In genomic region chr10:13614530-13615332, GRCh38 we compare ENCODE assay signal across 11 cellular contexts. TPM values are rescaled to one million over a fixed set of nuclear protein-coding genes. Genes with fewer than 3 reads are reported as not detected.
DNase-seq lines count a peak whose midpoint lies in the region; ATAC-seq, FAIRE-seq and TF ChIP-seq lines count a peak whose summit lies in the region.
"Had no signal": no experiment of that assay in that cellular context is flagged by ENCODE, and none has a peak within 500 bp of the region (broad histone marks: within the 10 kb centered on the region; RNA-seq: fewer than 3 reads in every experiment).

No MANE protein-coding gene starts in this region.

- peak overlapping the region; percentile 32 for H4K8ac ChIP-seq in trophoblast cell (ENCODE audit: low read depth, low read length)

- peak overlapping the region; percentile 95 for H2BK5ac ChIP-seq in trophoblast cell (ENCODE audit: low read depth, low read length, poor library complexity)

- peak overlapping the region; percentile 86 for H4K91ac ChIP-seq in trophoblast cell (ENCODE audit: low read depth, low read length)

- H3K4ac ChIP-seq in trophoblast cell (ENCODE audit: low read depth, low read length) = no peak overlapping the region

- ATAC-seq in foreskin keratinocyte = peak; percentile 93
- no peak for ATAC-seq in GM21423 (IDR thresholded peaks at IDR 0.05; ENCODE audit: unreplicated experiment)
- ATAC-seq: T-cell had no signal

- H3K79me1 ChIP-seq in trophoblast cell (ENCODE audit: low read length) = peaks cover 9% of the 10 kb centered on the region

- H2BK120ac ChIP-seq in trophoblast cell (ENCODE audit: insufficient read depth, low read length, poor library complexity) = peak overlapping the region; percentile 93

- H3K14ac ChIP-seq in trophoblast cell (ENCODE audit: low read length) = peak overlapping the region; percentile 75

- H3K9me3 ChIP-seq in WERI-Rb-1 (ENCODE audit: severe bottlenecking) (no peaks in the 10 kb centered on the region), trophoblast cell (ENCODE audit: insufficient read depth, low read depth, low read length) (no peaks in the 10 kb centered on the region)

- H3K79me2 ChIP-seq in trophoblast cell (ENCODE audit: control insufficient read depth, insufficient read depth, low read length, poor library complexity) = no peaks in the 10 kb centered on the region

- peak; percentile 52 for DNase-seq in H54 (ENCODE audit: insufficient read length, low spot score)
- no peak for DNase-seq in WERI-Rb-1
- DNase-seq in foreskin keratinocyte = peak; percentile 59 to 88
- peak; percentile 79 to 96 for DNase-seq in trophoblast cell
- DNase-seq in SKM-1 (lab: John Stamatoyannopoulos, UW; ENCODE audit: unreplicated experiment) = no peak
- no peak for DNase-seq in NCI-H82 (lab: John Stamatoyannopoulos, UW)
- no peak for DNase-seq in NCI-H2196 treated with DMSO at 0.1 percent for 48 hours (lab: John Stamatoyannopoulos, UW; ENCODE audit: unreplicated experiment)
- DNase-seq: NCI-H446, T-cell had no signal

- FAIRE-seq in H54 (lab: Jason Lieb, UNC) = peak; percentile 98

- H3K4me1 ChIP-seq in foreskin keratinocyte = peaks cover 9% of the 10 kb centered on the region
- peaks cover 7 to 14% of the 10 kb centered on the region in 2 experiments for H3K4me1 ChIP-seq in trophoblast cell (ENCODE audit: control insufficient read depth in 1 of 2, insufficient read depth in 2 of 2, low read length in 2 of 2)
- H3K4me1 ChIP-seq: parathyroid adenoma had no signal

- no peak overlapping the region for H2AFZ ChIP-seq in trophoblast cell (ENCODE audit: insufficient read depth, low read length, poor library complexity)
- H2AFZ ChIP-seq: parathyroid adenoma had no signal

- H3K27me3 ChIP-seq in WERI-Rb-1 (ENCODE audit: insufficient read depth, low read depth, severe bottlenecking) (no peaks in the 10 kb centered on the region), foreskin keratinocyte (no peaks in the 10 kb centered on the region), trophoblast cell (ENCODE audit: insufficient read depth, low read length) (no peaks in the 10 kb centered on the region)

- no peak overlapping the region for H3K23ac ChIP-seq in trophoblast cell (ENCODE audit: low read length)

- no peak overlapping the region for H3K9ac ChIP-seq in trophoblast cell (ENCODE audit: low read length)
- H3K9ac ChIP-seq: parathyroid adenoma had no signal

- no peaks in the 10 kb centered on the region for H3K36me3 ChIP-seq in WERI-Rb-1
- H3K36me3 ChIP-seq in trophoblast cell (ENCODE audit: control insufficient read depth in 1 of 2, insufficient read depth in 2 of 2, low read length in 2 of 2) = peaks cover 6 to 18% of the 10 kb centered on the region in 2 experiments

- TF ChIP-seq POLR2A in H54 (IDR thresholded peaks at IDR 0.05; ENCODE audit: low read depth, low read length) = no peak

- H4K12ac ChIP-seq in trophoblast cell (ENCODE audit: low read depth, low read length) = no peak overlapping the region

- peak overlapping the region; percentile 54 for H3K18ac ChIP-seq in trophoblast cell (ENCODE audit: low read length)

- H2BK12ac ChIP-seq in trophoblast cell (ENCODE audit: low read length) = peak overlapping the region; percentile 78

- WGBS in trophoblast cell (ENCODE audit: extremely low coverage, insufficient coverage, insufficient read length) = no CpG with 5 or more reads among the region's 8 CpGs

- H3K4me2 ChIP-seq in trophoblast cell (ENCODE audit: low read length) = peak overlapping the region; percentile 32

- H2AK5ac ChIP-seq in trophoblast cell (ENCODE audit: low read length) = peak overlapping the region; percentile 88

- H3K4me3 ChIP-seq in WERI-Rb-1 (ENCODE audit: low read depth, low read length) (no peak overlapping the region), trophoblast cell (ENCODE audit: low read depth, low read length) (no peak overlapping the region)

- H3K27ac ChIP-seq in WERI-Rb-1 = no peak overlapping the region
- H3K27ac ChIP-seq in foreskin keratinocyte = no peak overlapping the region
- H3K27ac ChIP-seq in trophoblast cell (ENCODE audit: low read depth, low read length) = peak overlapping the region; percentile 89
- H3K27ac ChIP-seq: parathyroid adenoma had no signal

- TF ChIP-seq CTCF in WERI-Rb-1 (IDR thresholded peaks at IDR 0.05; ENCODE audit: low read depth, low read length) (peak; percentile 22; the same call in 1 of the 2 replicates), foreskin keratinocyte (conservative IDR thresholded peaks at IDR 0.05) (no peak)

RNA-seq across cellular contexts. Expression of gene PRPF18, which starts 28.0 kb away (rescaled TPM):
- 21.0 and 22.2 TPM in 2 replicates for total RNA-seq in foreskin keratinocyte
- 12.5 and 15.2 TPM in 2 replicates for polyA plus RNA-seq in foreskin keratinocyte
- polyA plus RNA-seq in trophoblast cell (2013) = 17.3 and 19.2 TPM in 2 replicates

Comparison
In these comparisons a context has a peak if more than half of its experiments do, and no peak if none do; other contexts are left out.
1. DNase-seq: peak in H54 (single experiment), foreskin keratinocyte (2 of 2) and trophoblast cell (2 of 2); none in WERI-Rb-1 (single experiment), SKM-1 (single experiment), NCI-H82 (single experiment) and NCI-H2196 treated with DMSO at 0.1 percent for 48 hours (single experiment).